ENCODE assay signal across 13 cellular contexts in the genomic region with DNA sequence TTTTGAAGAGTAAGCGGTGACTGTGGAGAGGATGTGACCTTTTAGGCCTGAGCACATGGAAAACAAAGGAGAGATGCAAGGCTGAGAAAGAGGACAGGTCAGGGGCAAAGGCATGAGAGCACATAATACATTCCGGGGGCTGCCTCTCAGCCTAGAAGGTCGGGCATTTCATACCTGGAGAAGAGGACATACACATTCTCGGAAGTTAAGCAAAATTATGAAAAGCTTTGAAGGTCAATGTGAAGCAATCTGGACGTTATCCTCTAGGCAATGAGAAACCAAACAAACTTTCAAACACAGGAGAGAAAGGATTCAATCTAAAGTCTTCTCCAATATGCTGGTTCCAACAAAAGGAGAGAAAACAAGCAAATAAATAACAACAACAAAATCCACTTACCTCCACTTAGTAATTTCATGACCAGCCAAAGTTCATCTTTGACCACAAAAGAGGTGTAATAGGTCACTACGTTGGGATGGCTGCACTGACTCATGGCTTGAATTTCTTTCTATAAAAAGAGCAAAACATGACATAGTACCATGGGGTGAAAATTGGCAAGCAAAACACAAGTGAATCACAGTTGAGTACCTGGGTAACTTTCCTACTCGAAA.
A peak's percentile ranks its signal among the peaks of the same experiment; 100 is the strongest.
DNase-seq lines count a peak whose midpoint lies in the region; ATAC-seq and TF ChIP-seq lines count a peak whose summit lies in the region.
"Had no signal": no experiment of that assay in that cellular context is flagged by ENCODE, and none has a peak within 500 bp of the region (broad histone marks: within the 10 kb centered on the region; RNA-seq: fewer than 3 reads in every experiment).

No MANE protein-coding gene starts in this region.

- no peak overlapping the region for H3K27ac ChIP-seq in body of pancreas
- H3K27ac ChIP-seq: parathyroid adenoma had no signal

- H3K27me3 ChIP-seq in body of pancreas = no peaks in the 10 kb centered on the region

- TF ChIP-seq POLR2A in body of pancreas (IDR thresholded peaks at IDR 0.05) = no peak

- no peaks in the 10 kb centered on the region for H3K36me3 ChIP-seq in body of pancreas (replicated peaks in 1 of 2; ENCODE audit: insufficient read depth in 1 of 2, low read depth in 2 of 2)

- H3K4me3 ChIP-seq in astrocyte of the spinal cord (ENCODE audit: low read depth, low read length) (no peak overlapping the region), body of pancreas (no peak overlapping the region)

- peak; percentile 44 for DNase-seq in Caki2 (ENCODE audit: low read depth)
- peak; percentile 76 for DNase-seq in HT1080 (ENCODE audit: low read depth)
- DNase-seq in astrocyte of the spinal cord (ENCODE audit: low read depth, low spot score) = peak; percentile 68
- no peak for DNase-seq in left colon
- DNase-seq in GM20000 (ENCODE audit: low spot score) = no peak
- DNase-seq in OCI-M1 (lab: John Stamatoyannopoulos, UW) = no peak
- no peak for DNase-seq in body of pancreas
- no peak for DNase-seq in NCI-H1105 treated with DMSO at 0.1 percent for 48 hours (lab: John Stamatoyannopoulos, UW)
- DNase-seq: activated effector memory CD4-positive, alpha-beta T cell treated with Interleukin-2 at 50 U/mL for 16 hours; DMS79; effector memory CD4-positive, alpha-beta T cell; islet precursor cell had no signal

- H3K9me3 ChIP-seq in body of pancreas = no peaks in the 10 kb centered on the region

- ATAC-seq in left colon (peak; percentile 38), body of pancreas (no peak)

- H3K4me1 ChIP-seq in body of pancreas = no peaks in the 10 kb centered on the region
- H3K4me1 ChIP-seq: parathyroid adenoma had no signal

- in situ Hi-C loops in Caki2 (cut with HindIII; ENCODE audit: low pct_unique_long_range_greater_than_20kb, low sequenced_read_pairs) = no loop called here
- in situ Hi-C loops in astrocyte of the spinal cord (cut with HindIII; ENCODE audit: low sequenced_read_pairs) = no loop called here

- intact Hi-C loops in left colon (cut with DNase I, micrococcal nuclease) = no loop called here
- intact Hi-C loops in body of pancreas (cut with DNase I) = no loop called here

- WGBS in body of pancreas, 2 donors = 79 to 81% methylated on average over 7 of the region's 7 CpGs

- TF ChIP-seq CTCF in astrocyte of the spinal cord (IDR thresholded peaks at IDR 0.05; ENCODE audit: low read depth, low read length) = no peak
- TF ChIP-seq CTCF in GM20000 (IDR thresholded peaks at IDR 0.05; ENCODE audit: extremely low read depth, missing control alignments) = no peak
- no peak for TF ChIP-seq CTCF in body of pancreas (IDR thresholded peaks at IDR 0.05)

Comparison
In these comparisons a context has a peak if more than half of its experiments do, and no peak if none do; other contexts are left out.
1. DNase-seq: peak in Caki2 (single experiment), HT1080 (single experiment) and astrocyte of the spinal cord (single experiment); none in left colon (0 of 2), GM20000 (single experiment), OCI-M1 (single experiment), body of pancreas (0 of 4) and NCI-H1105 treated with DMSO at 0.1 percent for 48 hours (single experiment).